In the genomic region with DNA sequence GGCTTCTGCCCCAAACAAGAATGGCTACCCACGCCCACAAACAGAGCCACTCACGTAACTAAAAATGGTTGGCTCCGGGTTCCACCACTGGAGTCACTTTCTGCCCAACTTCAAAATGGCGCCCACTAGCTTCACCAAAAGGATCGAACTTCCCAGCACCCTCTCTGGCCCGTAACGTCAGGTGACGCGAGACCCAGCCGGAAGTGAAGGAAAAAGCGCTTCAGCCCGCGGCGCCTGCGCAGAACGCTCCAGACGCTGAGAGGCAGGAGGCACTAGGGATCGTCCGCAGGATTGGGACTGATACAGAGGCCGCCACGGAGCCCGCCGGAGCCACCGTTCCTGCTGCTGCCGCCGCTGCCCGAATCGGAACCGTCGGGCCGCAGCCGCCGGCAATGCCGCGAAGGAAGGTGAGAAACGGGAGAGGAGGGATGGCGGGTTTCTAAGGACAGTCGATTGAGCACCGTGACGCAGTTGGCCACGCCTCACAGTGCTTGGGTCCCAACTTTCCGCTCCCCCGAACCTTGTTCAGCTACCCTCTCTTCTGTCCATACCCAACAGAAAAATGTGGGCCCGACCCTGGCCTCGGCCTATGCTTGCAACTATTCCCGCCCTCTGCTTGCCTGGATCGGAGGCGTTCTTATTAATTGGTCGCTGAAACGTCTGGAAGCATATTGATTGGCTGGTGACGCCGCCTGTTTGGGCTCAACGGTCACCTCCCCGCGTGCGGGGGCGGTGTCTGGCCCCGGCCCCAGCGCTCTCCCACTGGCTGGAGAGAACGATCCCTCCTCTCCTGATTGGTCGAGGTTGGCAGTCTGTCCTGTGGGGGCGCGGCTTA, we compare ENCODE assay signal across 8 cellular contexts.
DNase-seq lines count a peak whose midpoint lies in the region; ATAC-seq and TF ChIP-seq lines count a peak whose summit lies in the region.

TSS of gene KAT7 (plus strand) at position 239 of the 835 bp plus-strand sequence. CDS start at position 393, 154 bp downstream.

- peak; percentile 98 for DNase-seq in GM06990 (ENCODE audit: extremely low read depth, insufficient read length)
- peak; percentile 98 for DNase-seq in NCI-H1092 (lab: John Stamatoyannopoulos, UW)
- peak; percentile 96 for DNase-seq in germinal center (ENCODE audit: low spot score)
- peak; percentile 97 for DNase-seq in non-pigmented ciliary epithelial cell (ENCODE audit: low read depth)
- DNase-seq in superior temporal gyrus (ENCODE audit: extremely low spot score), result peak; percentile 100

- H3K27ac Mint-ChIP-seq in activated naive CD4-positive, alpha-beta T cell treated with anti-CD3 and anti-CD28 coated beads, Interleukin-2, amount 50 U/mL, for 24 hours, result peak within 1 kb of the TSS; percentile 99

- H3K27me3 Mint-ChIP-seq in activated naive CD4-positive, alpha-beta T cell treated with anti-CD3 and anti-CD28 coated beads, Interleukin-2, amount 50 U/mL, for 24 hours, result no peaks in the 10 kb centered on the region

- H3K4me3 Mint-ChIP-seq in activated naive CD4-positive, alpha-beta T cell treated with anti-CD3 and anti-CD28 coated beads, Interleukin-2, amount 50 U/mL, for 24 hours, result peak within 1 kb of the TSS; percentile 98

- H3K4me3 ChIP-seq in GM06990 (replicated peaks; ENCODE audit: low read depth, low read length), result peak within 1 kb of the TSS; percentile 100

- H3K9me3 Mint-ChIP-seq in activated naive CD4-positive, alpha-beta T cell treated with anti-CD3 and anti-CD28 coated beads, Interleukin-2, amount 50 U/mL, for 24 hours, result no peaks in the 10 kb centered on the region

- H3K36me3 ChIP-seq in GM06990 (ENCODE audit: control insufficient read depth, insufficient read depth, low read length), result peaks cover 6% of the 10 kb centered on the region

- peaks cover 7% of the 10 kb centered on the region for H3K36me3 Mint-ChIP-seq in activated naive CD4-positive, alpha-beta T cell treated with anti-CD3 and anti-CD28 coated beads, Interleukin-2, amount 50 U/mL, for 24 hours

- no peak for TF ChIP-seq CTCF in GM06990 (IDR thresholded peaks at IDR 0.05; ENCODE audit: insufficient read depth, low read length, poor library complexity, severe bottlenecking)

- ATAC-seq in HG02588 (IDR thresholded peaks at IDR 0.05; ENCODE audit: unreplicated experiment) (peak; percentile 90), SK-N-SH treated with all-trans-retinoic acid at 6 μM for 48 hours (peak; percentile 96)

- H3K27me3 ChIP-seq in GM06990 (replicated peaks; ENCODE audit: control insufficient read depth, insufficient read depth, low read length), result no peaks in the 10 kb centered on the region

- peaks cover 58% of the 10 kb centered on the region for H3K4me1 Mint-ChIP-seq in activated naive CD4-positive, alpha-beta T cell treated with anti-CD3 and anti-CD28 coated beads, Interleukin-2, amount 50 U/mL, for 24 hours

TF ChIP-seq in SK-N-SH treated with all-trans-retinoic acid at 6 μM for 48 hours, 23 proteins besides CTCF, POLR2A, EP300 and RAD21:
- TF ChIP-seq ZFP3 (CRISPR knock-in tag; IDR thresholded peaks at IDR 0.05), result peak; percentile 46; the same call in 1 of the 2 replicates
- TF ChIP-seq, protein P1, sequence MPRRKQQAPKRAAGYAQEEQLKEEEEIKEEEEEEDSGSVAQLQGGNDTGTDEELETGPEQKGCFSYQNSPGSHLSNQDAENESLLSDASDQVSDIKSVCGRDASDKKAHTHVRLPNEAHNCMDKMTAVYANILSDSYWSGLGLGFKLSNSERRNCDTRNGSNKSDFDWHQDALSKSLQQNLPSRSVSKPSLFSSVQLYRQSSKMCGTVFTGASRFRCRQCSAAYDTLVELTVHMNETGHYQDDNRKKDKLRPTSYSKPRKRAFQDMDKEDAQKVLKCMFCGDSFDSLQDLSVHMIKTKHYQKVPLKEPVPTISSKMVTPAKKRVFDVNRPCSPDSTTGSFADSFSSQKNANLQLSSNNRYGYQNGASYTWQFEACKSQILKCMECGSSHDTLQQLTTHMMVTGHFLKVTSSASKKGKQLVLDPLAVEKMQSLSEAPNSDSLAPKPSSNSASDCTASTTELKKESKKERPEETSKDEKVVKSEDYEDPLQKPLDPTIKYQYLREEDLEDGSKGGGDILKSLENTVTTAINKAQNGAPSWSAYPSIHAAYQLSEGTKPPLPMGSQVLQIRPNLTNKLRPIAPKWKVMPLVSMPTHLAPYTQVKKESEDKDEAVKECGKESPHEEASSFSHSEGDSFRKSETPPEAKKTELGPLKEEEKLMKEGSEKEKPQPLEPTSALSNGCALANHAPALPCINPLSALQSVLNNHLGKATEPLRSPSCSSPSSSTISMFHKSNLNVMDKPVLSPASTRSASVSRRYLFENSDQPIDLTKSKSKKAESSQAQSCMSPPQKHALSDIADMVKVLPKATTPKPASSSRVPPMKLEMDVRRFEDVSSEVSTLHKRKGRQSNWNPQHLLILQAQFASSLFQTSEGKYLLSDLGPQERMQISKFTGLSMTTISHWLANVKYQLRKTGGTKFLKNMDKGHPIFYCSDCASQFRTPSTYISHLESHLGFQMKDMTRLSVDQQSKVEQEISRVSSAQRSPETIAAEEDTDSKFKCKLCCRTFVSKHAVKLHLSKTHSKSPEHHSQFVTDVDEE (CRISPR knock-in tag; IDR thresholded peaks at IDR 0.05), result peak; percentile 86
- TF ChIP-seq ZC3H10 (CRISPR knock-in tag; IDR thresholded peaks at IDR 0.05), result no peak
- no peak for TF ChIP-seq ARNTL (CRISPR knock-in tag; IDR thresholded peaks at IDR 0.05; ENCODE audit: borderline replicate concordance, low read depth)
- TF ChIP-seq PPARA (CRISPR knock-in tag; IDR thresholded peaks at IDR 0.05; ENCODE audit: borderline replicate concordance), result no peak
- 0 out of 2 replicates have a peak, but pooled peaks have one; percentile 12 for TF ChIP-seq CSDC2 (CRISPR knock-in tag; IDR thresholded peaks at IDR 0.05)
- TF ChIP-seq, protein P2, sequence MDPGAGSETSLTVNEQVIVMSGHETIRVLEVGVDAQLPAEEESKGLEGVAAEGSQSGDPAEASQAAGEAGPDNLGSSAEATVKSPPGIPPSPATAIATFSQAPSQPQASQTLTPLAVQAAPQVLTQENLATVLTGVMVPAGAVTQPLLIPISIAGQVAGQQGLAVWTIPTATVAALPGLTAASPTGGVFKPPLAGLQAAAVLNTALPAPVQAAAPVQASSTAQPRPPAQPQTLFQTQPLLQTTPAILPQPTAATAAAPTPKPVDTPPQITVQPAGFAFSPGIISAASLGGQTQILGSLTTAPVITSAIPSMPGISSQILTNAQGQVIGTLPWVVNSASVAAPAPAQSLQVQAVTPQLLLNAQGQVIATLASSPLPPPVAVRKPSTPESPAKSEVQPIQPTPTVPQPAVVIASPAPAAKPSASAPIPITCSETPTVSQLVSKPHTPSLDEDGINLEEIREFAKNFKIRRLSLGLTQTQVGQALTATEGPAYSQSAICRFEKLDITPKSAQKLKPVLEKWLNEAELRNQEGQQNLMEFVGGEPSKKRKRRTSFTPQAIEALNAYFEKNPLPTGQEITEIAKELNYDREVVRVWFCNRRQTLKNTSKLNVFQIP (CRISPR knock-in tag; IDR thresholded peaks at IDR 0.05; ENCODE audit: borderline replicate concordance, low read depth), result no peak
- no peak for TF ChIP-seq ZNF565 (CRISPR knock-in tag; conservative IDR thresholded peaks at IDR 0.05; ENCODE audit: low read depth)
- 0 out of 2 replicates have a peak, but pooled peaks have one; percentile 20 for TF ChIP-seq TOX (CRISPR knock-in tag; IDR thresholded peaks at IDR 0.05; ENCODE audit: borderline replicate concordance)

Comparison
In these comparisons a context has a peak if more than half of its experiments do, and no peak if none do; other contexts are left out.
1. Peak in every context shown above with its lines: DNase-seq, ATAC-seq and H3K4me3 ChIP-seq.